Comparison of ENCODE assay signal across 17 cellular contexts in genomic region chr12:116958402-116959197, GRCh38. TPM values are rescaled to one million over a fixed set of nuclear protein-coding genes. Genes with fewer than 3 reads are reported as not detected.
A peak's percentile ranks its signal among the peaks of the same experiment; 100 is the strongest.
DNase-seq lines count a peak whose midpoint lies in the region; ATAC-seq and TF ChIP-seq lines count a peak whose summit lies in the region.
"Had no signal": no experiment of that assay in that cellular context is flagged by ENCODE, and none has a peak within 500 bp of the region (broad histone marks: within the 10 kb centered on the region; RNA-seq: fewer than 3 reads in every experiment).

No MANE protein-coding gene starts in this region.

- no peak overlapping the region for H3K4me3 ChIP-seq in Karpas-422 (ENCODE audit: low read length)
- H3K4me3 ChIP-seq in adipocyte (ENCODE audit: low read length) = no peak overlapping the region
- H3K4me3 ChIP-seq in psoas muscle = no peak overlapping the region
- H3K4me3 ChIP-seq: Peyer's patch, smooth muscle cell, stomach had no signal

- H3K9ac ChIP-seq in Karpas-422 (ENCODE audit: low read length) (no peak overlapping the region), adipocyte (ENCODE audit: low read length) (no peak overlapping the region)

- H3K36me3 ChIP-seq in Karpas-422 (ENCODE audit: insufficient read depth, low read length) (no peaks in the 10 kb centered on the region), adipocyte (ENCODE audit: control insufficient read depth, insufficient read depth, low read length, severe bottlenecking) (no peaks in the 10 kb centered on the region), psoas muscle (ENCODE audit: insufficient read depth in 1 of 2, low read depth in 1 of 2) (no peaks in the 10 kb centered on the region)
- H3K36me3 ChIP-seq: Peyer's patch, stomach, WERI-Rb-1 had no signal

- DNase-seq in Right ventricle myocardium superior (no peak), left cardiac atrium (no peak), Karpas-422 (no peak), adipocyte (ENCODE audit: low read depth) (peak; percentile 16), psoas muscle (no peak), CD1c-positive myeloid dendritic cell (ENCODE audit: extremely low spot score) (no peak)
- DNase-seq in activated CD4-positive, CD25-positive, alpha-beta regulatory T cell (lab: John Stamatoyannopoulos, UW) = no peak
- DNase-seq: cortex of kidney, DMS79, GOT3, head of caudate nucleus, kidney glomerular epithelial cell, Peyer's patch, stomach, WERI-Rb-1 had no signal

- no peaks in the 10 kb centered on the region for H3K9me2 ChIP-seq in Karpas-422 (replicated peaks; ENCODE audit: insufficient read depth, low read length)

- H3K9me3 ChIP-seq in Karpas-422 (ENCODE audit: low read length) (no peaks in the 10 kb centered on the region), adipocyte (ENCODE audit: control insufficient read depth, low read length) (no peaks in the 10 kb centered on the region), psoas muscle (no peaks in the 10 kb centered on the region)
- H3K9me3 ChIP-seq: Peyer's patch, stomach had no signal

- H3K27me3 ChIP-seq in Karpas-422 (ENCODE audit: low read length) = no peaks in the 10 kb centered on the region
- no peaks in the 10 kb centered on the region for H3K27me3 ChIP-seq in adipocyte (replicated peaks; ENCODE audit: control insufficient read depth, insufficient read depth, low read length)
- H3K27me3 ChIP-seq in psoas muscle (ENCODE audit: insufficient read depth in 3 of 3, low read length in 2 of 3) = no peaks in the 10 kb centered on the region
- H3K27me3 ChIP-seq: Peyer's patch, stomach had no signal

- TF ChIP-seq CTCF in psoas muscle (IDR thresholded peaks at IDR 0.05) = no peak

- no peak overlapping the region for H3K4me2 ChIP-seq in Karpas-422 (ENCODE audit: low read depth, low read length, poor library complexity, severe bottlenecking)
- H3K4me2 ChIP-seq: smooth muscle cell had no signal

- 42 to 73% (median 53%) methylated on average over 6 of the region's 6 CpGs for WGBS in psoas muscle, 3 donors

- peak overlapping the region; percentile 24 for H3K27ac ChIP-seq in Karpas-422 (ENCODE audit: low read length)
- H3K27ac ChIP-seq in psoas muscle = peak overlapping the region; percentile 66
- H3K27ac ChIP-seq: epithelial cell of prostate, Peyer's patch, stomach, WERI-Rb-1 had no signal

- intact Hi-C loops in Right ventricle myocardium superior (cut with DNase I) = no loop called here
- intact Hi-C loops in left cardiac atrium (cut with DNase I) = no loop called here
- intact Hi-C loops in psoas muscle (cut with DNase I) = loop anchor here (5.0 to 10.0 kb wide), 2 partner anchors 254 to 256 kb away; no protein-coding TSS in a partner anchor

- peaks cover 65% of the 10 kb centered on the region for H3K79me2 ChIP-seq in Karpas-422 (ENCODE audit: low read length)

- H2AFZ ChIP-seq in Karpas-422 (ENCODE audit: low read length) = no peak overlapping the region

- H3K4me1 ChIP-seq in Karpas-422 (ENCODE audit: low read length) (peaks cover 45% of the 10 kb centered on the region), adipocyte (ENCODE audit: control insufficient read depth, insufficient read depth, low read length) (peaks cover 27% of the 10 kb centered on the region), psoas muscle (peaks cover 46% of the 10 kb centered on the region)
- H3K4me1 ChIP-seq: Peyer's patch had no signal

- peak; percentile 43 for ATAC-seq in Right ventricle myocardium superior (ENCODE audit: poor library complexity)
- no peak for ATAC-seq in left cardiac atrium
- peak in 3 of 4 donors; percentile 53 to 69 (median 64) for ATAC-seq in psoas muscle

- no peaks in the 10 kb centered on the region for H4K20me1 ChIP-seq in Karpas-422 (ENCODE audit: insufficient read depth, low read depth, low read length)

RNA-seq across cellular contexts. Expression of gene FBXW8, which starts 47.9 kb away (rescaled TPM):
- total RNA-seq in Right ventricle myocardium superior (5.5 TPM), left cardiac atrium (1 to 10 TPM; 6.5 to 8.9 TPM), psoas muscle (1 to 10 TPM; 3.0 to 5.7 (median 4.9) TPM)
- total RNA-seq in Karpas-422 (2014; rRNA removed; shearing (Covaris generic); ENCODE audit: low replicate concordance) = 34.8 TPM in 2 replicates
- polyA plus RNA-seq in psoas muscle = 1 to 10 TPM; 1.1 to 2.2 (median 1.7) TPM

Comparison
In these comparisons a context has a peak if more than half of its experiments do, and no peak if none do; other contexts are left out.
1. ATAC-seq: peak in Right ventricle myocardium superior (single experiment) and psoas muscle (3 of 4); none in left cardiac atrium (0 of 2).
2. intact Hi-C loops: an anchor here in psoas muscle (5.0 to 10.0 kb wide); none called in Right ventricle myocardium superior and left cardiac atrium.